Comparison of ENCODE assay signal across 33 cellular contexts in the genomic region with DNA sequence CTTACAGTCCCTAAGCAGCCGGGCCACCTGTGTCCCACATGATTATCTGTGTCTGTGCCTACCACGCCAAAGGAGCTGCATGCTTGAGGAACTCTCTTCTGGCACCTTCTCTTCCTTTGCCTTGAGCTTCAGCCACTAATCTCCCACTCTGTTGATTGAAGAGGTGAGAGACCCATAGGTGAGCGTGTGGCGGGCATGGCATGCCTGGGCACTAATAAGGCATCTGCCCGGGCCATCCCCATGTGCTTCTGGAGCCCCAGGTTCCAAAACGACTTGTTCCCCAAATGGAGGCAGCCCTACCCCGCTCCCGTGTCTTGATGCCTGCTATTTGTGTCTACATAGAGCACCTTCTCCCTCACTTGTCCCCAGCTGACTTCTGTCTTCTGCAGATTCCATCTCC.
"Had no signal": no experiment of that assay in that cellular context is flagged by ENCODE, and none has a peak within 500 bp of the region (broad histone marks: within the 10 kb centered on the region; RNA-seq: fewer than 3 reads in every experiment).

No MANE protein-coding gene starts in this region.

- H3K27ac Mint-ChIP-seq: activated CD4-positive, alpha-beta memory T cell treated with anti-CD3 and anti-CD28 coated beads for 36 hours; activated CD4-positive, alpha-beta T cell treated with anti-CD3 and anti-CD28 coated beads for 36 hours; activated CD4-positive, alpha-beta T cell treated with anti-CD3 and anti-CD28 coated beads, Interleukin-2, amount 10 ng/mL, durations not matched to agents 24 days and 14 days; activated CD8-positive, alpha-beta memory T cell treated with anti-CD3 and anti-CD28 coated beads, Interleukin-2, amount 10 ng/mL, durations not matched to agents 7 days and 5 days; activated CD8-positive, alpha-beta T cell treated with anti-CD3 and anti-CD28 coated beads, Interleukin-2, amount 10 ng/mL, durations not matched to agents 7 days and 5 days; activated naive CD4-positive, alpha-beta T cell treated with anti-CD3 and anti-CD28 coated beads for 36 hours; activated naive CD4-positive, alpha-beta T cell treated with anti-CD3 and anti-CD28 coated beads, Interleukin-2, amount 50 U/mL, for 24 hours; activated naive CD8-positive, alpha-beta T cell treated with anti-CD3 and anti-CD28 coated beads for 36 hours; activated naive CD8-positive, alpha-beta T cell treated with anti-CD3 and anti-CD28 coated beads, Interleukin-2, amount 50 U/mL, for 24 hours; activated T-helper 1 cell treated with anti-CD3 and anti-CD28 coated beads, Interleukin-12 subunit alpha, Interleukin-12 subunit beta, Interleukin-2, Interleukin-4 antibody, amounts not matched to agents 30 ng/mL and 10 ng/mL and 1 ng/mL, durations not matched to agents 14 hours and 24 hours and 36 hours; activated T-helper 2 cell treated with anti-CD3 and anti-CD28 coated beads, Interferon-gamma antibody, Interleukin-2, Interleukin-4, amounts not matched to agents 10 μg/mL and 5 μg/mL and 100 μg/mL, durations not matched to agents 14 hours and 24 hours and 36 hours; effector memory CD8-positive, alpha-beta T cell had no signal

- H3K27ac ChIP-seq: adrenal gland, breast epithelium, cardiac muscle cell, esophagus muscularis mucosa, foreskin keratinocyte, gastroesophageal sphincter had no signal

- H3K9me3 ChIP-seq: adrenal gland, breast epithelium, esophagus muscularis mucosa, gastroesophageal sphincter had no signal

- H3K27me3 ChIP-seq: adrenal gland, breast epithelium, cardiac muscle cell, esophagus muscularis mucosa, foreskin keratinocyte, gastroesophageal sphincter had no signal

- FAIRE-seq: colon had no signal

- H3K4me3 Mint-ChIP-seq: activated CD4-positive, alpha-beta memory T cell treated with anti-CD3 and anti-CD28 coated beads for 36 hours; activated CD4-positive, alpha-beta T cell treated with anti-CD3 and anti-CD28 coated beads for 36 hours; activated CD4-positive, alpha-beta T cell treated with anti-CD3 and anti-CD28 coated beads, Interleukin-2, amount 10 ng/mL, durations not matched to agents 24 days and 14 days; activated CD8-positive, alpha-beta memory T cell treated with anti-CD3 and anti-CD28 coated beads, Interleukin-2, amount 10 ng/mL, durations not matched to agents 7 days and 5 days; activated CD8-positive, alpha-beta T cell treated with anti-CD3 and anti-CD28 coated beads, Interleukin-2, amount 10 ng/mL, durations not matched to agents 7 days and 5 days; activated naive CD4-positive, alpha-beta T cell treated with anti-CD3 and anti-CD28 coated beads for 36 hours; activated naive CD4-positive, alpha-beta T cell treated with anti-CD3 and anti-CD28 coated beads, Interleukin-2, amount 50 U/mL, for 24 hours; activated naive CD8-positive, alpha-beta T cell treated with anti-CD3 and anti-CD28 coated beads for 36 hours; activated naive CD8-positive, alpha-beta T cell treated with anti-CD3 and anti-CD28 coated beads, Interleukin-2, amount 50 U/mL, for 24 hours; activated T-helper 1 cell treated with anti-CD3 and anti-CD28 coated beads, Interleukin-12 subunit alpha, Interleukin-12 subunit beta, Interleukin-2, Interleukin-4 antibody, amounts not matched to agents 30 ng/mL and 10 ng/mL and 1 ng/mL, durations not matched to agents 14 hours and 24 hours and 36 hours; brain; central memory CD8-positive, alpha-beta T cell; effector memory CD8-positive, alpha-beta T cell had no signal

- ATAC-seq: activated CD4-positive, alpha-beta T cell treated with anti-CD3 and anti-CD28 coated beads for 36 hours; activated CD8-positive, alpha-beta memory T cell treated with anti-CD3 and anti-CD28 coated beads, Interleukin-2, amount 10 ng/mL, durations not matched to agents 7 days and 5 days; activated CD8-positive, alpha-beta T cell treated with anti-CD3 and anti-CD28 coated beads, Interleukin-2, amount 10 ng/mL, durations not matched to agents 7 days and 5 days; activated naive CD8-positive, alpha-beta T cell treated with anti-CD3 and anti-CD28 coated beads, Interleukin-2, amount 50 U/mL, for 24 hours; effector memory CD8-positive, alpha-beta T cell; foreskin keratinocyte; gastroesophageal sphincter had no signal

- H3K9me3 Mint-ChIP-seq: activated CD4-positive, alpha-beta memory T cell treated with anti-CD3 and anti-CD28 coated beads for 36 hours; activated CD4-positive, alpha-beta T cell treated with anti-CD3 and anti-CD28 coated beads, Interleukin-2, amount 10 ng/mL, durations not matched to agents 24 days and 14 days; activated naive CD4-positive, alpha-beta T cell treated with anti-CD3 and anti-CD28 coated beads for 36 hours; activated naive CD4-positive, alpha-beta T cell treated with anti-CD3 and anti-CD28 coated beads, Interleukin-2, amount 50 U/mL, for 24 hours; activated naive CD8-positive, alpha-beta T cell treated with anti-CD3 and anti-CD28 coated beads for 36 hours; activated naive CD8-positive, alpha-beta T cell treated with anti-CD3 and anti-CD28 coated beads, Interleukin-2, amount 50 U/mL, for 24 hours; activated T-helper 1 cell treated with anti-CD3 and anti-CD28 coated beads, Interleukin-12 subunit alpha, Interleukin-12 subunit beta, Interleukin-2, Interleukin-4 antibody, amounts not matched to agents 30 ng/mL and 10 ng/mL and 1 ng/mL, durations not matched to agents 14 hours and 24 hours and 36 hours; activated T-helper 2 cell treated with anti-CD3 and anti-CD28 coated beads, Interferon-gamma antibody, Interleukin-2, Interleukin-4, amounts not matched to agents 10 μg/mL and 5 μg/mL and 100 μg/mL, durations not matched to agents 14 hours and 24 hours and 36 hours; brain; central memory CD8-positive, alpha-beta T cell; effector memory CD8-positive, alpha-beta T cell had no signal

- H3K4me3 ChIP-seq: adrenal gland, breast epithelium, cardiac muscle cell, esophagus muscularis mucosa, gastroesophageal sphincter had no signal

- H3K36me3 ChIP-seq: adrenal gland, breast epithelium had no signal

- DNase-seq: activated CD4-positive, alpha-beta memory T cell treated with anti-CD3 and anti-CD28 coated beads for 36 hours; activated CD4-positive, alpha-beta T cell treated with anti-CD3 and anti-CD28 coated beads for 36 hours; activated CD4-positive, alpha-beta T cell treated with anti-CD3 and anti-CD28 coated beads, Interleukin-2, amount 10 ng/mL, durations not matched to agents 24 days and 14 days; activated CD4-positive, CD25-positive, alpha-beta regulatory T cell; activated CD4-positive, CD25-positive, alpha-beta regulatory T cell treated with anti-CD3 and anti-CD28 coated beads, Interleukin-2, amount 50 U/mL, for 72 hours; activated CD8-positive, alpha-beta memory T cell treated with anti-CD3 and anti-CD28 coated beads, Interleukin-2, amount 10 ng/mL, durations not matched to agents 7 days and 5 days; activated CD8-positive, alpha-beta memory T cell treated with anti-CD3 and anti-CD28 coated beads, Interleukin-2, amount 50 U/mL, for 4 hours; activated CD8-positive, alpha-beta T cell treated with anti-CD3 and anti-CD28 coated beads, Interleukin-2, amount 10 ng/mL, durations not matched to agents 7 days and 5 days; activated effector memory CD4-positive, alpha-beta T cell treated with anti-CD3 and anti-CD28 coated beads, Interleukin-2, amount 50 U/mL, for 16 hours; activated naive CD4-positive, alpha-beta T cell treated with anti-CD3 and anti-CD28 coated beads for 36 hours; activated naive CD8-positive, alpha-beta T cell treated with anti-CD3 and anti-CD28 coated beads for 36 hours; activated naive CD8-positive, alpha-beta T cell treated with anti-CD3 and anti-CD28 coated beads, Interleukin-2, amount 50 U/mL, for 24 hours; activated T-cell treated with anti-CD3 and anti-CD28 coated beads, Interleukin-2, amount 50 U/mL, for 1 hour; activated T-cell treated with anti-CD3 and anti-CD28 coated beads, Interleukin-2, amount 50 U/mL, for 48 hours; adrenal gland; amygdala; cortex of kidney; dermis blood vessel endothelial cell; effector CD4-positive, alpha-beta T cell; effector memory CD8-positive, alpha-beta T cell; erythroblast; foreskin keratinocyte; T-helper 2 cell had no signal

- H3K27me3 Mint-ChIP-seq: activated CD4-positive, alpha-beta memory T cell treated with anti-CD3 and anti-CD28 coated beads for 36 hours; activated CD4-positive, alpha-beta T cell treated with anti-CD3 and anti-CD28 coated beads for 36 hours; activated CD4-positive, alpha-beta T cell treated with anti-CD3 and anti-CD28 coated beads, Interleukin-2, amount 10 ng/mL, durations not matched to agents 24 days and 14 days; activated CD8-positive, alpha-beta memory T cell treated with anti-CD3 and anti-CD28 coated beads, Interleukin-2, amount 10 ng/mL, durations not matched to agents 7 days and 5 days; activated naive CD4-positive, alpha-beta T cell treated with anti-CD3 and anti-CD28 coated beads, Interleukin-2, amount 50 U/mL, for 24 hours; activated naive CD8-positive, alpha-beta T cell treated with anti-CD3 and anti-CD28 coated beads for 36 hours; activated naive CD8-positive, alpha-beta T cell treated with anti-CD3 and anti-CD28 coated beads, Interleukin-2, amount 50 U/mL, for 24 hours; brain; central memory CD8-positive, alpha-beta T cell; effector memory CD8-positive, alpha-beta T cell had no signal

- H3K4me1 ChIP-seq: breast epithelium, foreskin keratinocyte, gastroesophageal sphincter had no signal

- H3K4me1 Mint-ChIP-seq: activated CD4-positive, alpha-beta T cell treated with anti-CD3 and anti-CD28 coated beads for 36 hours; activated naive CD4-positive, alpha-beta T cell treated with anti-CD3 and anti-CD28 coated beads, Interleukin-2, amount 50 U/mL, for 24 hours; central memory CD8-positive, alpha-beta T cell had no signal
